ENCODE assay signal across 8 cellular contexts in genomic region chr4:139015269-139015947, GRCh38. TPM values are rescaled to one million over a fixed set of nuclear protein-coding genes. Genes with fewer than 3 reads are reported as not detected.
DNase-seq lines count a peak whose midpoint lies in the region; ATAC-seq and TF ChIP-seq lines count a peak whose summit lies in the region.

Gene NOCT, plus strand, starts transcription at chr4:139015781. Its CDS starts 201 bp downstream, at chr4:139015982.

- H3K36me3 Mint-ChIP-seq in Caco-2 (ENCODE audit: insufficient read depth, unreplicated experiment): peaks cover 53% of the 10 kb centered on the region

- no peaks in the 10 kb centered on the region for H3K27me3 ChIP-seq in Caco-2 (replicated peaks; ENCODE audit: control insufficient read depth, insufficient read depth, low read length)

- H3K36me3 ChIP-seq in Caco-2 (ENCODE audit: control insufficient read depth, insufficient read depth, low read length): no peaks in the 10 kb centered on the region; the same call in 1 of the 2 replicates

- peak within 1 kb of the TSS; percentile 72 for H3K4me3 Mint-ChIP-seq in Caco-2 (ENCODE audit: unreplicated experiment)

- H3K27me3 Mint-ChIP-seq in Caco-2 (ENCODE audit: insufficient read depth, unreplicated experiment): no peaks in the 10 kb centered on the region

- peak within 1 kb of the TSS; percentile 83 for H3K27ac Mint-ChIP-seq in Caco-2 (ENCODE audit: unreplicated experiment)

- CTCF ChIA-PET in Caco-2 (lab: Charles Lee): interaction anchor here (0.7 to 1.8 kb wide), 3 partner anchors 15 to 77 kb away, joined by 3 to 14 read pairs (median 3); no protein-coding TSS in a partner anchor
- CTCF ChIA-PET in activated CD8-positive, alpha-beta memory T cell treated with anti-CD3 and anti-CD28 coated beads for 36 hours (lab: Charles Lee): interaction anchor here (1.2 to 5.3 kb wide), 2 partner anchors 16 to 286 kb away, joined by 3 to 30 read pairs; partner anchors contain the start of gene NAA15

- intact Hi-C loops in Caco-2 (cut with micrococcal nuclease; ENCODE audit: unreplicated experiment): loop anchor here (2.0 to 5.0 kb wide), 2 partner anchors 75 to 437 kb away; partner anchors contain the start of gene RAB33B

- POLR2A ChIA-PET in Caco-2 (lab: Charles Lee): interaction anchor here (0.6 to 1.7 kb wide), 6 partner anchors 9 to 282 kb away, joined by 3 to 11 read pairs (median 3); partner anchors contain the start of gene ELF2
- POLR2A ChIA-PET in activated CD8-positive, alpha-beta memory T cell treated with anti-CD3 and anti-CD28 coated beads for 36 hours (lab: Charles Lee): interaction anchor here (0.6 to 3.0 kb wide), 6 partner anchors 66 to 541 kb away, joined by 3 to 9 read pairs (median 4); partner anchors contain the start of genes ELF2 and SETD7

- peaks cover 35% of the 10 kb centered on the region for H3K4me1 Mint-ChIP-seq in Caco-2 (ENCODE audit: low read depth, unreplicated experiment)

- no TSS peak for BruUV-seq in Caco-2 (replicated peaks; lab: Mats Ljungman, UMichigan)

- peak; percentile 92 for ATAC-seq in GM21367 (IDR thresholded peaks at IDR 0.05; ENCODE audit: unreplicated experiment)

- TF ChIP-seq CTCF in Caco-2 (IDR thresholded peaks at IDR 0.05; ENCODE audit: insufficient read depth in 1 of 2, low read depth in 1 of 2, low read length in 1 of 2, severe bottlenecking in 1 of 2, unreplicated experiment in 1 of 2): no peak

- DNase-seq in Caco-2 (peak; percentile 91 to 92), HT1080 (ENCODE audit: low read depth) (peak; percentile 85), NOMO-1 (lab: John Stamatoyannopoulos, UW; ENCODE audit: unreplicated experiment in 2 of 2) (peak; percentile 80 to 87), medulla oblongata (ENCODE audit: extremely low spot score) (peak; percentile 91)
- peak; percentile 88 for DNase-seq in effector CD8-positive, alpha-beta T cell (lab: John Stamatoyannopoulos, UW)
- DNase-seq in stimulated activated CD4-positive, alpha-beta T cell treated with anti-CD3 and anti-CD28 coated beads, TNF-alpha, amount 100 ng/mL, for 48 hours (ENCODE audit: low read depth in 3 of 3): peak; percentile 89 to 95 (median 92)

- H3K9me3 Mint-ChIP-seq in Caco-2 (ENCODE audit: unreplicated experiment): no peaks in the 10 kb centered on the region

- no peaks in the 10 kb centered on the region for H3K9me3 ChIP-seq in Caco-2

- peaks cover 37% of the 10 kb centered on the region for H3K4me1 ChIP-seq in Caco-2

- peak within 1 kb of the TSS; percentile 76 for H3K4me3 ChIP-seq in Caco-2 (ENCODE audit: low read depth, low read length)

RNA-seq across cellular contexts. Expression of gene NOCT, which starts in this region (rescaled TPM):
- 21.5 and 25.4 TPM in 2 replicates for total RNA-seq in Caco-2 (2022)
- 25.2 and 30.4 TPM in 2 replicates for total RNA-seq in HT1080 (2014; rRNA removed; shearing (Covaris generic))
- polyA plus RNA-seq in HT1080 (2015; cell fraction: cytosol; rRNA removed): 7.3 and 9.7 TPM in 2 replicates
- 7.4 and 9.8 TPM in 2 replicates for polyA plus RNA-seq in HT1080 (2015; cell fraction: nucleus; rRNA removed)
- total RNA-seq in activated CD8-positive, alpha-beta memory T cell treated with anti-CD3 and anti-CD28 coated beads for 36 hours: 10 to 100 TPM; 22.3 to 22.4 TPM

Comparison
In these comparisons a context has a peak if more than half of its experiments do, and no peak if none do; other contexts are left out.
1. Peak in every context shown above with its lines: DNase-seq, ATAC-seq and H3K4me3 ChIP-seq.